ENCODE assay signal across 15 cellular contexts in the genomic region with DNA sequence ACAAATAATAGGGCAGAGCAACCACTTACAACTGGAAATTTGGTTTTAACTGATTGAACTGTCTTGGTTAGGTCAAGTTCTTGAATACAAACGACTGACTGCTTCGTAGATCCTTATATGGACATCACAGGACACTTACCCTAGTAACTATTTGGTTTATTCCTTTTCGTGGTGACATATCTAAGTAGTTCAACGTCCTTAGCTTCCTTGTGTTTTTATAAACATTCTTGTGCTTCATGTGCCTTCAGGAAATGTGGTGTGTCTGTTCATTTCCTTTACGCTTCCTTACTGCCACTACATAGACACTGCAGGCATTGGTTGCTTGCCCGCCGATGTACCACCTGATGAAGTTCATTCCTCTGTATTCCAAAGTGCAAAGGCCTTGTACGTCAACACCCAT. TPM values are rescaled to one million over a fixed set of nuclear protein-coding genes. Genes with fewer than 3 reads are reported as not detected.
A peak's percentile ranks its signal among the peaks of the same experiment; 100 is the strongest.
DNase-seq lines count a peak whose midpoint lies in the region; ATAC-seq, FAIRE-seq and TF ChIP-seq lines count a peak whose summit lies in the region.
"Had no signal": no experiment of that assay in that cellular context is flagged by ENCODE, and none has a peak within 500 bp of the region (broad histone marks: within the 10 kb centered on the region; RNA-seq: fewer than 3 reads in every experiment).

No MANE protein-coding gene starts in this region.

- no peak for FAIRE-seq in astrocyte (lab: Jason Lieb, UNC)

- H3K4me1 Mint-ChIP-seq in CD14-positive monocyte (peaks cover 31% of the 10 kb centered on the region), astrocyte (ENCODE audit: low read depth, unreplicated experiment) (peaks cover 14% of the 10 kb centered on the region), mesothelial cell of epicardium (peaks cover 34% of the 10 kb centered on the region)

- H3K4me2 ChIP-seq in astrocyte (ENCODE audit: low read length): no peak overlapping the region

- DNase-seq in CD14-positive monocyte (ENCODE audit: low spot score) (no peak), GDM1 (lab: John Stamatoyannopoulos, UW) (peak; percentile 1), astrocyte (ENCODE audit: low read depth) (peak; percentile 30), mesothelial cell of epicardium (ENCODE audit: low spot score in 2 of 2, unreplicated experiment in 2 of 2) (no peak), NCI-H2029 treated with DMSO at 0.1 percent for 48 hours (lab: John Stamatoyannopoulos, UW) (no peak), EL (no peak), right cardiac atrium (no peak)
- DNase-seq: GOT3; Karpas-422; NCI-H1930; NCI-H748 treated with DMSO at 0.1 percent for 48 hours; right lobe of liver; stimulated activated naive CD8-positive, alpha-beta T cell treated with anti-CD3 and anti-CD28 coated beads, Interleukin-15, Interleukin-2, amounts not matched to agents 100 U/mL and 50 U/mL, for 24 hours had no signal

- peaks cover 77% of the 10 kb centered on the region for H3K79me2 ChIP-seq in astrocyte (ENCODE audit: insufficient read depth, low read length)

- H3K9me3 ChIP-seq in astrocyte (ENCODE audit: insufficient read depth, low read depth, low read length) (no peaks in the 10 kb centered on the region), right cardiac atrium (ENCODE audit: control insufficient read depth, low read length) (no peaks in the 10 kb centered on the region)
- H3K9me3 ChIP-seq: right lobe of liver had no signal

- H3K27ac Mint-ChIP-seq in CD14-positive monocyte (peak overlapping the region in 5 of 7 donors; percentile 46 to 76 (median 55)), astrocyte (ENCODE audit: unreplicated experiment) (no peak overlapping the region), mesothelial cell of epicardium (peak overlapping the region; percentile 73)

- H3K9ac ChIP-seq in astrocyte (ENCODE audit: low read length): no peak overlapping the region

- 54% methylated on average over 8 of the region's 8 CpGs for WGBS in right cardiac atrium

- no peak overlapping the region for H2AFZ ChIP-seq in astrocyte (ENCODE audit: low read depth, low read length)

- H3K9me3 Mint-ChIP-seq in CD14-positive monocyte (no peaks in the 10 kb centered on the region), astrocyte (ENCODE audit: unreplicated experiment) (no peaks in the 10 kb centered on the region), mesothelial cell of epicardium (no peaks in the 10 kb centered on the region)
- H3K9me3 Mint-ChIP-seq: nephron had no signal

- peaks cover 11% of the 10 kb centered on the region for H3K4me1 ChIP-seq in astrocyte (ENCODE audit: insufficient read depth, low read length)
- peaks cover 4% of the 10 kb centered on the region for H3K4me1 ChIP-seq in right cardiac atrium (ENCODE audit: control insufficient read depth, insufficient read depth, low read length)

- TF ChIP-seq CTCF in CD14-positive monocyte (IDR thresholded peaks at IDR 0.05) (no peak), astrocyte (IDR thresholded peaks at IDR 0.05; ENCODE audit: insufficient read depth, low read depth, low read length) (no peak), mesothelial cell of epicardium (IDR thresholded peaks at IDR 0.05; ENCODE audit: unreplicated experiment) (no peak)

- intact Hi-C loops in CD14-positive monocyte (cut with micrococcal nuclease): loop anchor here (5.0 to 10.0 kb wide), 3 partner anchors 63 to 326 kb away; no protein-coding TSS in a partner anchor
- intact Hi-C loops in right cardiac atrium (cut with DNase I): loop anchor here in 2 of 4 donors (5.0 to 10.0 kb wide), 3 partner anchors 193 to 326 kb away; no protein-coding TSS in a partner anchor

- H3K4me3 Mint-ChIP-seq in CD14-positive monocyte (no peak overlapping the region), astrocyte (ENCODE audit: unreplicated experiment) (no peak overlapping the region), mesothelial cell of epicardium (no peak overlapping the region)
- H3K4me3 Mint-ChIP-seq: nephron had no signal

- ATAC-seq in GM19397 (IDR thresholded peaks at IDR 0.05; ENCODE audit: unreplicated experiment): no peak
- ATAC-seq in right cardiac atrium: no peak
- ATAC-seq: stimulated activated naive CD8-positive, alpha-beta T cell treated with anti-CD3 and anti-CD28 coated beads, Interleukin-15, Interleukin-2, amounts not matched to agents 100 U/mL and 50 U/mL, for 24 hours had no signal

- H3K27me3 Mint-ChIP-seq in CD14-positive monocyte (ENCODE audit: low read depth in 3 of 3) (no peaks in the 10 kb centered on the region), astrocyte (ENCODE audit: low read depth, unreplicated experiment) (no peaks in the 10 kb centered on the region), mesothelial cell of epicardium (ENCODE audit: low read depth) (no peaks in the 10 kb centered on the region)

- no peak overlapping the region for H3K27ac ChIP-seq in astrocyte (ENCODE audit: low read depth, low read length)
- H3K27ac ChIP-seq in right cardiac atrium (ENCODE audit: low read length): no peak overlapping the region
- H3K27ac ChIP-seq: right lobe of liver had no signal

- H3K36me3 Mint-ChIP-seq in CD14-positive monocyte: peaks cover 49 to 53% of the 10 kb centered on the region in 2 donors
- peaks cover 6% of the 10 kb centered on the region for H3K36me3 Mint-ChIP-seq in astrocyte (ENCODE audit: low read depth, unreplicated experiment)
- peaks cover 24% of the 10 kb centered on the region for H3K36me3 Mint-ChIP-seq in mesothelial cell of epicardium

- H3K4me3 ChIP-seq in astrocyte (ENCODE audit: insufficient read depth, low read depth, low read length) (no peak overlapping the region), right cardiac atrium (ENCODE audit: low read length) (no peak overlapping the region)
- H3K4me3 ChIP-seq: right lobe of liver had no signal

- peaks cover 10% of the 10 kb centered on the region for H3K36me3 ChIP-seq in astrocyte (ENCODE audit: insufficient read depth, low read length)

- H3K27me3 ChIP-seq in astrocyte (ENCODE audit: insufficient read depth, low read length) (no peaks in the 10 kb centered on the region), right cardiac atrium (ENCODE audit: control insufficient read depth, insufficient read depth) (no peaks in the 10 kb centered on the region)
- H3K27me3 ChIP-seq: right lobe of liver had no signal

- peaks cover 77% of the 10 kb centered on the region for H4K20me1 ChIP-seq in astrocyte (ENCODE audit: insufficient read depth, low read length)

RNA-seq across cellular contexts. Expression of gene USP10, which starts 59.3 kb away (rescaled TPM):
- 100 to 1,000 TPM in 1 of 2 donors, 10 to 100 TPM in 1; 90.9 to 115 TPM for polyA plus RNA-seq in CD14-positive monocyte
- 105 and 107 TPM in 2 replicates for total RNA-seq in astrocyte
- 118 to 128 TPM (median 124 TPM) in 3 replicates for total RNA-seq in mesothelial cell of epicardium
- total RNA-seq in right cardiac atrium: 10 to 100 TPM; 45.5 to 66.5 (median 62.9) TPM
- polyA plus RNA-seq in right cardiac atrium: 25.8 TPM

Comparison
In these comparisons a context has a peak if more than half of its experiments do, and no peak if none do; other contexts are left out.
1. DNase-seq: peak in GDM1 (single experiment) and astrocyte (single experiment); none in CD14-positive monocyte (single experiment), mesothelial cell of epicardium (0 of 2), NCI-H2029 treated with DMSO at 0.1 percent for 48 hours (single experiment), EL (single experiment) and right cardiac atrium (0 of 3).